Comparison of ENCODE assay signal across 20 cellular contexts in the genomic region with DNA sequence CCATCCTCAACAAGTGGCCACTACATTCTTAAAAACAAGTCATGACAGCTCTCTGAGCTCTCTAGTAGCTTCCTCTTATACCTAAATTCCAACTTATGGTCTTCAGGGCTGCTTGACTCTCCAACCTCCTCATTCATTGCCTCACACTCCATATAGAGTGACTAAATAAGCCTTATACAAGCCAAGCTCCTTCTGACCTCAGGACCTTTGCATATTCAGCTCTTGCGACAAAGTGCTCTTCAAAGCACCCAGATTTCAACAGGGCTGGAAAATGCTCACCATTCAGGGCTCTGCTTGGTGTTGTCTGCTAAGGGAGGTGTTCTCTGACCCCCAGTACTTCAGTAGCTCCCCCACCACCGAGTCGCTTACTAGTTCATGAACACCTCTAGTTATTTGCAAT. TPM values are rescaled to one million over a fixed set of nuclear protein-coding genes. Genes with fewer than 3 reads are reported as not detected.
"Had no signal": no experiment of that assay in that cellular context is flagged by ENCODE, and none has a peak within 500 bp of the region (broad histone marks: within the 10 kb centered on the region; RNA-seq: fewer than 3 reads in every experiment).

No MANE protein-coding gene starts in this region.

- H3K27ac ChIP-seq: body of pancreas, psoas muscle, suprapubic skin had no signal

- DNase-seq: activated CD4-positive, CD25-positive, alpha-beta regulatory T cell treated with anti-CD3 and anti-CD28 coated beads, Interleukin-2, amount 50 U/mL, for 72 hours; activated gamma-delta T cell; activated T-cell treated with anti-CD3 and anti-CD28 coated beads, Interleukin-2, amount 50 U/mL, for 24 hours; body of pancreas; central memory CD4-positive, alpha-beta T cell; cortex of kidney; erythroblast; left colon; midbrain; psoas muscle; Right ventricle myocardium superior; SK-N-SH; spleen; stimulated activated CD4-positive, alpha-beta T cell treated with anti-CD3 and anti-CD28 coated beads, Interleukin-1b, Interleukin-23, amount 100 ng/mL, for 48 hours had no signal

- H3K27ac Mint-ChIP-seq: activated T-cell treated with anti-CD3 and anti-CD28 coated beads, Interleukin-2, amount 50 U/mL, for 24 hours; stimulated activated memory B cell treated with anti-CD40 and anti-IgM and Interleukin-4, amounts not matched to agents 10 μg/mL and 1 μg/mL and 100 μg/mL, for 72 hours; type B pancreatic cell had no signal

- H3K27me3 ChIP-seq: body of pancreas, spleen had no signal

- H3K4me3 Mint-ChIP-seq: activated T-cell treated with anti-CD3 and anti-CD28 coated beads, Interleukin-2, amount 50 U/mL, for 24 hours; stimulated activated memory B cell treated with anti-CD40 and anti-IgM and Interleukin-4, amounts not matched to agents 10 μg/mL and 1 μg/mL and 100 μg/mL, for 72 hours; type B pancreatic cell had no signal

- H3K4me1 ChIP-seq: body of pancreas, psoas muscle had no signal

- H3K9me3 Mint-ChIP-seq: activated T-cell treated with anti-CD3 and anti-CD28 coated beads, Interleukin-2, amount 50 U/mL, for 24 hours; stimulated activated memory B cell treated with anti-CD40 and anti-IgM and Interleukin-4, amounts not matched to agents 10 μg/mL and 1 μg/mL and 100 μg/mL, for 72 hours; type B pancreatic cell had no signal

- H3K9me3 ChIP-seq: body of pancreas, psoas muscle, SK-N-SH, spleen, suprapubic skin had no signal

- H3K27me3 Mint-ChIP-seq: activated T-cell treated with anti-CD3 and anti-CD28 coated beads, Interleukin-2, amount 50 U/mL, for 24 hours; stimulated activated memory B cell treated with anti-CD40 and anti-IgM and Interleukin-4, amounts not matched to agents 10 μg/mL and 1 μg/mL and 100 μg/mL, for 72 hours had no signal

- H3K4me3 ChIP-seq: body of pancreas, lung, psoas muscle, spleen, suprapubic skin had no signal

- H3K36me3 Mint-ChIP-seq: type B pancreatic cell had no signal

- H3K9ac ChIP-seq: SK-N-SH had no signal

- H3K36me3 ChIP-seq: suprapubic skin had no signal

- ATAC-seq: body of pancreas; left colon; psoas muscle; sciatic nerve; stimulated activated memory B cell treated with anti-CD40 and anti-IgM and Interleukin-4, amounts not matched to agents 10 μg/mL and 1 μg/mL and 100 μg/mL, for 72 hours had no signal

RNA-seq across cellular contexts. Expression of a gene that starts 3.7 kb away (rescaled TPM):
- total RNA-seq: body of pancreas, Right ventricle myocardium superior, suprapubic skin had no signal
- polyA plus RNA-seq: SK-N-SH had no signal

RNA-seq across cellular contexts. Expression of a gene that starts 30.9 kb away (rescaled TPM):
- total RNA-seq: body of pancreas, left colon, omental fat pad, psoas muscle, Right ventricle myocardium superior, sciatic nerve, suprapubic skin had no signal
- polyA plus RNA-seq: SK-N-SH had no signal

RNA-seq across cellular contexts. Expression of a gene that starts 34.3 kb away (rescaled TPM):
- polyA plus RNA-seq: SK-N-SH had no signal

RNA-seq across cellular contexts. Expression of a gene that starts 43.1 kb away (rescaled TPM):
- total RNA-seq: body of pancreas, left colon, Right ventricle myocardium superior, suprapubic skin had no signal
- polyA plus RNA-seq: SK-N-SH had no signal
